In genomic region chr7:71733108-71733870, GRCh38 we compare ENCODE assay signal across 8 cellular contexts.
DNase-seq lines count a peak whose midpoint lies in the region; ATAC-seq, FAIRE-seq and TF ChIP-seq lines count a peak whose summit lies in the region.

No MANE protein-coding gene starts in this region.

- TF ChIP-seq POLR2A in GM12891 (IDR thresholded peaks at IDR 0.05; ENCODE audit: low read depth, low read length): no peak

- peak; percentile 87 for TF ChIP-seq CTCF in MCF 10A (IDR thresholded peaks at IDR 0.05; ENCODE audit: unreplicated experiment)
- TF ChIP-seq CTCF in smooth muscle cell (IDR thresholded peaks at IDR 0.05; ENCODE audit: borderline replicate concordance, insufficient read depth, poor library complexity, severe bottlenecking): peak; percentile 98

- BruUV-seq in MCF 10A (replicated peaks; lab: Mats Ljungman, UMichigan): no TSS peak

- H3K36me3 ChIP-seq in smooth muscle cell (ENCODE audit: low read depth): no peaks in the 10 kb centered on the region

- H2AFZ ChIP-seq in smooth muscle cell (ENCODE audit: low read depth): no peak overlapping the region

- H3K4me1 ChIP-seq in smooth muscle cell (ENCODE audit: low read depth): no peaks in the 10 kb centered on the region

- peak overlapping the region; percentile 72 for H3K4me2 ChIP-seq in smooth muscle cell

- WGBS in smooth muscle cell (ENCODE audit: low lambda C conversion rate): 10% methylated on average over 28 of the region's 29 CpGs

- H3K9ac ChIP-seq in smooth muscle cell (ENCODE audit: low read depth): no peak overlapping the region

- H4K20me1 ChIP-seq in smooth muscle cell (ENCODE audit: low read depth): no peaks in the 10 kb centered on the region

- H3K4me1 Mint-ChIP-seq in MCF 10A (ENCODE audit: insufficient read depth, unreplicated experiment): no peaks in the 10 kb centered on the region

- H3K9me3 ChIP-seq in smooth muscle cell (replicated peaks; ENCODE audit: low read depth): no peaks in the 10 kb centered on the region

- no peak overlapping the region for H3K27ac ChIP-seq in smooth muscle cell (ENCODE audit: low read depth)

- H3K9me3 Mint-ChIP-seq in MCF 10A (ENCODE audit: unreplicated experiment): no peaks in the 10 kb centered on the region

- no peaks in the 10 kb centered on the region for H3F3A ChIP-seq in smooth muscle cell (ENCODE audit: low read depth)

- CTCF ChIA-PET in MCF 10A (lab: Yijun Ruan, JAX): interaction anchor here (0.6 to 6.6 kb wide), 26 partner anchors 9 to 903 kb away, joined by 3 to 79 read pairs (median 4); no protein-coding TSS in a partner anchor

- ATAC-seq in GM18870 (IDR thresholded peaks at IDR 0.05; ENCODE audit: unreplicated experiment): no peak

- H3K27ac Mint-ChIP-seq in MCF 10A (ENCODE audit: low read depth, unreplicated experiment): no peak overlapping the region

- intact Hi-C loops in MCF 10A (cut with micrococcal nuclease): loop anchor here (1.0 to 10.0 kb wide), 3 partner anchors 498 to 995 kb away; no protein-coding TSS in a partner anchor

- H3K36me3 Mint-ChIP-seq in MCF 10A (ENCODE audit: insufficient read depth, unreplicated experiment): no peaks in the 10 kb centered on the region

- peak; percentile 40 for DNase-seq in 8988T
- peak; percentile 68 for DNase-seq in GM12891 (ENCODE audit: insufficient read length, low spot score)
- DNase-seq in NCI-H1105 (lab: John Stamatoyannopoulos, UW): peak; percentile 50
- DNase-seq in T1000 (lab: John Stamatoyannopoulos, UW): peak; percentile 35
- DNase-seq in MCF 10A (ENCODE audit: unreplicated experiment): peak; percentile 0
- peak; percentile 83 for DNase-seq in iPS-NIHi11 (ENCODE audit: low spot score)
- peak; percentile 51 for DNase-seq in smooth muscle cell (lab: John Stamatoyannopoulos, UW; ENCODE audit: unreplicated experiment)

- FAIRE-seq in GM12891 (lab: Jason Lieb, UNC): peak; percentile 56

- no peak overlapping the region for H3K4me3 Mint-ChIP-seq in MCF 10A (ENCODE audit: unreplicated experiment)

- no peak overlapping the region for H3K4me3 ChIP-seq in smooth muscle cell

- H3K79me2 ChIP-seq in smooth muscle cell (ENCODE audit: low read depth): no peaks in the 10 kb centered on the region

- POLR2A ChIA-PET in MCF 10A (lab: Yijun Ruan, JAX): no interaction called here

- no peaks in the 10 kb centered on the region for H3K27me3 ChIP-seq in smooth muscle cell (ENCODE audit: low read depth)

- H3K27me3 Mint-ChIP-seq in MCF 10A (ENCODE audit: insufficient read depth, unreplicated experiment): no peaks in the 10 kb centered on the region

TF ChIP-seq in GM12891, 5 proteins besides CTCF, POLR2A, EP300 and RAD21:
- TF ChIP-seq POLR2AphosphoS5 (IDR thresholded peaks at IDR 0.05; ENCODE audit: low read depth, low read length) (no peak), POU2F2 (IDR thresholded peaks at IDR 0.05; ENCODE audit: low read depth, low read length) (no peak), PAX5 (IDR thresholded peaks at IDR 0.05; ENCODE audit: insufficient read depth, low read length, severe bottlenecking) (no peak), SPI1 (IDR thresholded peaks at IDR 0.05; ENCODE audit: low read depth, low read length) (no peak), TAF1 (IDR thresholded peaks at IDR 0.05; ENCODE audit: low read depth, low read length) (no peak)
TF ChIP-seq in GM12891: peak in this region for 0.

Comparison
In these comparisons a context has a peak if more than half of its experiments do, and no peak if none do; other contexts are left out.
1. DNase-seq: peak in every context shown above with its lines; median percentile 83 in iPS-NIHi11; 68 in GM12891; 51 in smooth muscle cell; 50 in NCI-H1105; 40 in 8988T; 35 in T1000; 0 in MCF 10A.